In genomic region chr9:129140397-129141065, GRCh38 we compare ENCODE assay signal across 8 cellular contexts. TPM values are rescaled to one million over a fixed set of nuclear protein-coding genes. Genes with fewer than 3 reads are reported as not detected.
DNase-seq lines count a peak whose midpoint lies in the region; ATAC-seq and TF ChIP-seq lines count a peak whose summit lies in the region.

No MANE protein-coding gene starts in this region.

- TF ChIP-seq CTCF in epithelial cell of esophagus (IDR thresholded peaks at IDR 0.05; ENCODE audit: insufficient read depth, low read depth, low read length, missing control alignments): no peak

- no peaks in the 10 kb centered on the region for H3K9me3 ChIP-seq in mucosa of rectum (ENCODE audit: control insufficient read depth in 2 of 2, low read length in 2 of 2)

- H3K36me3 ChIP-seq in mucosa of rectum (ENCODE audit: control insufficient read depth in 2 of 2, insufficient read depth in 2 of 2, low read length in 2 of 2): peaks cover 15 to 29% of the 10 kb centered on the region in 2 donors

- H3K9ac ChIP-seq in mucosa of rectum (ENCODE audit: low read depth in 1 of 2, low read length in 2 of 2): peak overlapping the region; percentile 86 to 98

- peak overlapping the region; percentile 99 for H3K27ac ChIP-seq in mucosa of rectum (ENCODE audit: low read depth in 2 of 2, low read length in 2 of 2)

- DNase-seq in DMS153 (lab: John Stamatoyannopoulos, UW) (peak; percentile 62), HuH-7 (ENCODE audit: low spot score) (peak; percentile 46), UCSD-AML1 (lab: John Stamatoyannopoulos, UW; ENCODE audit: unreplicated experiment) (peak; percentile 70), epithelial cell of esophagus (ENCODE audit: low read depth) (peak; percentile 77), ureter (ENCODE audit: low spot score) (peak; percentile 74), NOMO-1 treated with dmso at 0.1 percent for 144 hours (lab: John Stamatoyannopoulos, UW; ENCODE audit: unreplicated experiment) (no peak)

- peak; percentile 7 for ATAC-seq in GM21447 (IDR thresholded peaks at IDR 0.05; ENCODE audit: unreplicated experiment)

- H3K4me3 ChIP-seq in epithelial cell of esophagus (ENCODE audit: low read length) (peak overlapping the region; percentile 47), mucosa of rectum (ENCODE audit: low read length in 2 of 2) (peak overlapping the region; percentile 62 to 66)

- H3K4me1 ChIP-seq in mucosa of rectum (ENCODE audit: control insufficient read depth in 2 of 2, insufficient read depth in 2 of 2, low read length in 2 of 2): peaks cover 43 to 54% of the 10 kb centered on the region in 2 donors

- H3K27me3 ChIP-seq in mucosa of rectum (ENCODE audit: control insufficient read depth in 2 of 2, insufficient read depth in 2 of 2, low read length in 2 of 2): no peaks in the 10 kb centered on the region

RNA-seq across cellular contexts. Expression of gene PTPA, which starts 29.3 kb away (rescaled TPM):
- 143 TPM for total RNA-seq in ureter

RNA-seq across cellular contexts. Expression of gene CRAT, which starts 29.9 kb away (rescaled TPM):
- total RNA-seq in ureter: 42.1 TPM

RNA-seq across cellular contexts. Expression of gene IER5L, which starts 37.5 kb away (rescaled TPM):
- total RNA-seq in ureter: 16.0 TPM

RNA-seq across cellular contexts. Expression of gene DOLPP1, which starts 59.6 kb away (rescaled TPM):
- 18.2 TPM for total RNA-seq in ureter
